Comparison of ENCODE assay signal across 8 cellular contexts in the genomic region with DNA sequence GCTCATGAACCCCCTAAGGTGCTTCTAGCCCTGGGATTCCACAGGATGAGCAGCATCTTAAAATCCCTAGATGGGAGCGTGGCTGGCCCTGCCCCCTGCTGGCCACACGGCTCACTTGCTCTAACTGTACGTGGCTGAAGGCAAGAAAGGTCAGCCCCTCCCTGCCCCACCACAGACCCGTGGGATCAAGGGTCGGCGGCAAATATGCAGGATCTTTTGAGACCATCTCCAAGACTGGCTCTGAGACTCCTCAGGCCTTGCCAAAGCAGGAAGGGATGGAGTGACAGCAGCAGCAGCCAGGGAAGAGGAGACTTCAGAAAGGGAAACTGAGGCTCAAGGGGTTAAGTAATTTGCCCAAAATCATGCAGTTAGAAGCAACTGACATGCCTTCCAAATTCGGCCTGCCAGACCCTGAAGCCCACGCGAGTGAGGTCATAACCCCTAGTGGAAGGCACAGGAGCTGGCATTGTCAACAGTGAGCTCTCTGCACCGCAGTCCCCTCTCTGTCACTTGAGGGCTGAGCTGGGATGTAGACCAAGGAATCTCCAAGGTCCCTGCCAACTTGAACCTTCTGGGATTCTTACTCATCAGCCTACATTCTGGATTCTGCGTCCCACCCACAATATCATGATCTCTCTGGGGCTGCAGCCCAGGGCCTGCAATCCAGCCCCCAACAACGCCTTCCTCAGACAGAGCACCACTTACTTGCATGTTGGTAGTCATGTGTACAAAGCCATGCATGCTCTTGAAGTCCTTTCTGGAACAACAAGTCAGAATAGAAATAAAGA. TPM values are rescaled to one million over a fixed set of nuclear protein-coding genes. Genes with fewer than 3 reads are reported as not detected.
DNase-seq lines count a peak whose midpoint lies in the region; ATAC-seq and TF ChIP-seq lines count a peak whose summit lies in the region.

No MANE protein-coding gene starts in this region.

- H3K27me3 ChIP-seq in GM06990 (replicated peaks; ENCODE audit: control insufficient read depth, insufficient read depth, low read length): no peaks in the 10 kb centered on the region

- TF ChIP-seq CTCF in GM06990 (IDR thresholded peaks at IDR 0.05; ENCODE audit: insufficient read depth, low read length, poor library complexity, severe bottlenecking) (peak; percentile 92), epithelial cell of proximal tubule (conservative IDR thresholded peaks at IDR 0.05; ENCODE audit: low read depth, low read length) (peak; percentile 89)

- ATAC-seq in HG02981 (IDR thresholded peaks at IDR 0.05; ENCODE audit: unreplicated experiment): peak; percentile 59
- ATAC-seq in naive B cell (ENCODE audit: low read depth in 2 of 2): peak; percentile 55 to 56
- peak; percentile 78 for ATAC-seq in stimulated activated naive CD8-positive, alpha-beta T cell treated with anti-CD3 and anti-CD28 coated beads, Interleukin-15, Interleukin-2, amounts not matched to agents 100 U/mL and 50 U/mL, for 24 hours
- no peak for ATAC-seq in GM18505 (IDR thresholded peaks at IDR 0.05; ENCODE audit: unreplicated experiment)

- H3K4me1 Mint-ChIP-seq in naive B cell: peaks cover 0 to 9% (median 9%) of the 10 kb centered on the region in 3 donors

- no peaks in the 10 kb centered on the region; the same call in 1 of the 2 replicates for H3K36me3 ChIP-seq in GM06990 (ENCODE audit: control insufficient read depth, insufficient read depth, low read length)

- peaks cover 10 to 30% (median 11%) of the 10 kb centered on the region in 3 donors for H3K27me3 Mint-ChIP-seq in naive B cell

- H3K4me3 ChIP-seq in GM06990 (replicated peaks; ENCODE audit: low read depth, low read length): no peak overlapping the region
- H3K4me3 ChIP-seq in epithelial cell of proximal tubule (ENCODE audit: low read depth, low read length): no peak overlapping the region

- no peaks in the 10 kb centered on the region for H3K36me3 Mint-ChIP-seq in naive B cell

- peaks cover 0 to 1% (median 0%) of the 10 kb centered on the region in 7 donors for H3K9me3 Mint-ChIP-seq in naive B cell

- DNase-seq in GM06990 (ENCODE audit: extremely low read depth, insufficient read length): peak; percentile 57
- DNase-seq in NOMO-1 treated with dmso at 0.1 percent for 144 hours (lab: John Stamatoyannopoulos, UW; ENCODE audit: unreplicated experiment): peak; percentile 36
- peak; percentile 85 for DNase-seq in activated CD8-positive, alpha-beta memory T cell treated with anti-CD3 and anti-CD28 coated beads, Interleukin-2, amount 50 U/mL, for 48 hours
- no peak for DNase-seq in epithelial cell of proximal tubule (ENCODE audit: low read depth)
- peak; percentile 15 for DNase-seq in naive B cell
- peak; percentile 80 for DNase-seq in stimulated activated naive CD8-positive, alpha-beta T cell treated with anti-CD3 and anti-CD28 coated beads, Interleukin-15, Interleukin-2, amounts not matched to agents 100 U/mL and 50 U/mL, for 24 hours

- H3K4me3 Mint-ChIP-seq in naive B cell: no peak overlapping the region

- TF ChIP-seq POLR2A in GM18505 (IDR thresholded peaks at IDR 0.05; ENCODE audit: borderline replicate concordance, extremely low read depth, insufficient read depth, insufficient read length): no peak

- no peak overlapping the region for H3K27ac Mint-ChIP-seq in naive B cell

RNA-seq across cellular contexts. Expression of gene CREB3L1, which starts 31.4 kb away (rescaled TPM):
- 0.29 and 2.4 TPM in 2 replicates for total RNA-seq in epithelial cell of proximal tubule
- polyA plus RNA-seq in naive B cell (ENCODE audit: low read depth in 6 of 6): not detected

RNA-seq across cellular contexts. Expression of gene DGKZ, which starts 38.4 kb away (rescaled TPM):
- total RNA-seq in epithelial cell of proximal tubule: 41.1 and 82.2 TPM in 2 replicates
- polyA plus RNA-seq in naive B cell (ENCODE audit: low read depth in 6 of 6): 10 to 100 TPM in 1 of 6 donors, 1 to 10 TPM in 5; 2.5 to 13.7 (median 7.9) TPM
